Comparison of ENCODE assay signal across 21 cellular contexts in genomic region chr10:123143162-123143824, GRCh38. TPM values are rescaled to one million over a fixed set of nuclear protein-coding genes. Genes with fewer than 3 reads are reported as not detected.
DNase-seq lines count a peak whose midpoint lies in the region; ATAC-seq and TF ChIP-seq lines count a peak whose summit lies in the region.
"Had no signal": no experiment of that assay in that cellular context is flagged by ENCODE, and none has a peak within 500 bp of the region (broad histone marks: within the 10 kb centered on the region; RNA-seq: fewer than 3 reads in every experiment).

No MANE protein-coding gene starts in this region.

- POLR2A ChIA-PET in SK-N-SH (lab: Yijun Ruan, JAX): interaction anchor here (1.7 kb wide), 1 partner anchor 11 kb away, joined by 7 read pairs; the partner anchor contains the start of gene BUB3
- POLR2A ChIA-PET in OCI-LY7 (lab: Charles Lee): interaction anchor here (0.9 kb wide), 1 partner anchor 330 kb away, joined by 4 read pairs; no protein-coding TSS in a partner anchor

- H3K27ac ChIP-seq in SK-N-SH (ENCODE audit: low read depth in 2 of 2, low read length in 1 of 2) (no peak overlapping the region), neural cell (ENCODE audit: low read length) (no peak overlapping the region), OCI-LY7 (ENCODE audit: low read depth, low read length, poor library complexity, severe bottlenecking) (no peak overlapping the region)
- no peak overlapping the region for H3K27ac ChIP-seq in effector memory CD4-positive, alpha-beta T cell (ENCODE audit: insufficient read depth, low read length, poor library complexity, severe bottlenecking)
- H3K27ac ChIP-seq: BLaER1 treated with 17β-estradiol and CSF1 and Interleukin-3, amounts not matched to agents 10 nM and 100 nM; hepatocyte; KMS-11; stomach had no signal

- intact Hi-C loops in OCI-LY7 (cut with micrococcal nuclease; ENCODE audit: unreplicated experiment): no loop called here

- TF ChIP-seq RAD21 in SK-N-SH (IDR thresholded peaks at IDR 0.05; ENCODE audit: low read length): no peak
- no peak for TF ChIP-seq RAD21 in neural cell (conservative IDR thresholded peaks at IDR 0.05)

- H3K4me1 ChIP-seq in SK-N-SH (ENCODE audit: control insufficient read depth in 1 of 2, insufficient read depth in 2 of 2, low read depth in 1 of 2, low read length in 1 of 2): peaks cover 0 to 9% of the 10 kb centered on the region in 2 experiments; a peak in 1 of 4 replicates
- H3K4me1 ChIP-seq in effector memory CD4-positive, alpha-beta T cell (ENCODE audit: control insufficient read depth, insufficient read depth, low read length, poor library complexity, severe bottlenecking): peaks cover 66% of the 10 kb centered on the region
- H3K4me1 ChIP-seq in OCI-LY7 (ENCODE audit: insufficient read depth, low read length, poor library complexity, severe bottlenecking): peaks cover 5% of the 10 kb centered on the region

- 32% methylated on average over 29 of the region's 33 CpGs for whole genome bisulfite sequencing in SK-N-SH (ENCODE audit: low lambda C conversion rate)

- no peak overlapping the region for H3K4me2 ChIP-seq in SK-N-SH
- no peak overlapping the region for H3K4me2 ChIP-seq in neural cell (ENCODE audit: low read length)
- H3K4me2 ChIP-seq in OCI-LY7 (ENCODE audit: low read length): no peak overlapping the region
- H3K4me2 ChIP-seq: hepatocyte, KMS-11 had no signal

- TF ChIP-seq CTCF in SK-N-SH (IDR thresholded peaks at IDR 0.05) (no peak), GM13977 (IDR thresholded peaks at IDR 0.05; ENCODE audit: extremely low read depth, insufficient read depth, missing control alignments) (no peak), neural cell (IDR thresholded peaks at IDR 0.05; ENCODE audit: poor library complexity, severe bottlenecking) (no peak), OCI-LY7 (conservative IDR thresholded peaks at IDR 0.05; ENCODE audit: low read length) (no peak)

- peaks cover 99% of the 10 kb centered on the region for H3K27me3 ChIP-seq in SK-N-SH (ENCODE audit: insufficient read depth)
- peaks cover 90% of the 10 kb centered on the region for H3K27me3 ChIP-seq in effector memory CD4-positive, alpha-beta T cell (replicated peaks; ENCODE audit: control insufficient read depth, insufficient read depth, low read length, poor library complexity, severe bottlenecking)
- H3K27me3 ChIP-seq in neural cell (ENCODE audit: insufficient read depth, low read depth, low read length): peaks cover 100% of the 10 kb centered on the region

- H3K79me2 ChIP-seq in SK-N-SH (ENCODE audit: insufficient read depth) (no peaks in the 10 kb centered on the region), neural cell (replicated peaks; ENCODE audit: insufficient read depth, low read length) (no peaks in the 10 kb centered on the region), OCI-LY7 (ENCODE audit: insufficient read depth, low read depth, low read length) (no peaks in the 10 kb centered on the region)
- H3K79me2 ChIP-seq: hepatocyte had no signal

- DNase-seq in SK-N-SH: peak; percentile 30
- peak; percentile 39 for DNase-seq in GM13977 (ENCODE audit: low spot score)
- no peak for DNase-seq in effector memory CD4-positive, alpha-beta T cell
- no peak for DNase-seq in stimulated activated naive CD4-positive, alpha-beta T cell treated with Interleukin-2 at 50 U/mL for 16 hours (lab: John Stamatoyannopoulos, UW)
- no peak for DNase-seq in OCI-LY7 (ENCODE audit: low spot score)
- DNase-seq in DMS114 treated with DMSO at 0.1 percent for 48 hours (lab: John Stamatoyannopoulos, UW; ENCODE audit: unreplicated experiment): no peak
- DNase-seq: 8988T, activated B cell treated with CpG ODN at 0.5 μM for 24 hours, DMS79, left colon, NCI-H1105, stomach, SW 1271 had no signal

- H4K20me1 ChIP-seq in SK-N-SH (ENCODE audit: insufficient read depth) (0 out of 2 replicates have a peak, but pooled peaks cover 4% of the 10 kb centered on the region), neural cell (ENCODE audit: insufficient read depth) (no peaks in the 10 kb centered on the region), OCI-LY7 (ENCODE audit: insufficient read depth, low read length) (no peaks in the 10 kb centered on the region)

- no peak for ATAC-seq in SK-N-SH treated with all-trans-retinoic acid at 6 μM for 48 hours
- ATAC-seq: left colon had no signal

- H2AFZ ChIP-seq in SK-N-SH (ENCODE audit: low read depth) (no peak overlapping the region), neural cell (ENCODE audit: low read depth, low read length) (no peak overlapping the region), OCI-LY7 (ENCODE audit: low read length) (no peak overlapping the region)
- H2AFZ ChIP-seq: hepatocyte had no signal

- no TSS peak for BruUV-seq in OCI-LY7 (replicated peaks; lab: Mats Ljungman, UMichigan)

- H3K9me2 ChIP-seq in SK-N-SH (no peaks in the 10 kb centered on the region), neural cell (ENCODE audit: insufficient read depth, low read length) (no peaks in the 10 kb centered on the region), OCI-LY7 (ENCODE audit: insufficient read depth, low read length) (no peaks in the 10 kb centered on the region)

- in situ Hi-C loops in GM13977 (cut with MboI; ENCODE audit: low pct_unique_long_range_greater_than_20kb, low sequenced_read_pairs, unreplicated experiment): no loop called here

- CTCF ChIA-PET in SK-N-SH (lab: Yijun Ruan, JAX): interaction anchor here (2.3 to 4.8 kb wide), 3 partner anchors 10 to 237 kb away, joined by 7 to 51 read pairs (median 51); partner anchors contain the start of gene BUB3
- CTCF ChIA-PET in OCI-LY7 (lab: Charles Lee; ENCODE audit: unreplicated experiment): interaction anchor here (0.6 kb wide), 1 partner anchor 847 kb away, joined by 3 read pairs; no protein-coding TSS in a partner anchor

- H3K4me3 ChIP-seq in SK-N-SH (ENCODE audit: low read depth in 2 of 2, low read length in 1 of 2) (no peak overlapping the region), neural cell (ENCODE audit: low read length) (no peak overlapping the region), OCI-LY7 (ENCODE audit: low read depth, low read length, poor library complexity, severe bottlenecking) (no peak overlapping the region)
- H3K4me3 ChIP-seq in effector memory CD4-positive, alpha-beta T cell (ENCODE audit: insufficient read depth, low read depth, low read length, poor library complexity, severe bottlenecking): peak overlapping the region; percentile 7
- H3K4me3 ChIP-seq: hepatocyte had no signal

- no peaks in the 10 kb centered on the region for H3F3A ChIP-seq in SK-N-SH (replicated peaks; ENCODE audit: insufficient read depth)
- no peaks in the 10 kb centered on the region for H3F3A ChIP-seq in neural cell (ENCODE audit: insufficient read depth, low read length, poor library complexity, severe bottlenecking)

- H3K9ac ChIP-seq in SK-N-SH (no peak overlapping the region), neural cell (ENCODE audit: low read length) (no peak overlapping the region)
- H3K9ac ChIP-seq: BLaER1 treated with 17β-estradiol and CSF1 and Interleukin-3, amounts not matched to agents 10 nM and 100 nM; KMS-11 had no signal

- H3K36me3 ChIP-seq in SK-N-SH (replicated peaks in 1 of 2; ENCODE audit: control insufficient read depth in 1 of 2, insufficient read depth in 2 of 2, low read length in 1 of 2): no peaks in the 10 kb centered on the region
- no peaks in the 10 kb centered on the region for H3K36me3 ChIP-seq in effector memory CD4-positive, alpha-beta T cell (ENCODE audit: control insufficient read depth, insufficient read depth, low read length)
- no peaks in the 10 kb centered on the region for H3K36me3 ChIP-seq in neural cell (ENCODE audit: insufficient read depth, low read length)
- no peaks in the 10 kb centered on the region for H3K36me3 ChIP-seq in OCI-LY7 (ENCODE audit: insufficient read depth, low read length)
- H3K36me3 ChIP-seq: BLaER1 treated with 17β-estradiol and CSF1 and Interleukin-3, amounts not matched to agents 10 nM and 100 nM; stomach had no signal

- H3K9me3 ChIP-seq in SK-N-SH (no peaks in the 10 kb centered on the region), neural cell (ENCODE audit: low read length) (no peaks in the 10 kb centered on the region), OCI-LY7 (ENCODE audit: low read length) (no peaks in the 10 kb centered on the region)
- H3K9me3 ChIP-seq in effector memory CD4-positive, alpha-beta T cell (ENCODE audit: control insufficient read depth, low read length): no peaks in the 10 kb centered on the region
- H3K9me3 ChIP-seq: stomach had no signal

- no peak for TF ChIP-seq EP300 in SK-N-SH (IDR thresholded peaks at IDR 0.05; ENCODE audit: borderline replicate concordance in 1 of 2, low read depth in 1 of 2, low read length in 1 of 2)
- no peak for TF ChIP-seq EP300 in neural cell (conservative IDR thresholded peaks at IDR 0.05; ENCODE audit: poor library complexity, severe bottlenecking)

TF ChIP-seq in SK-N-SH treated with all-trans-retinoic acid at 6 μM for 48 hours, 23 proteins besides CTCF, POLR2A, EP300 and RAD21:
- TF ChIP-seq SNAI2 (CRISPR knock-in tag; IDR thresholded peaks at IDR 0.05) (no peak), ZFP30 (CRISPR knock-in tag; IDR thresholded peaks at IDR 0.05) (no peak), OSR1 (CRISPR knock-in tag; IDR thresholded peaks at IDR 0.05) (no peak)

TF ChIP-seq in neural cell, 6 proteins besides CTCF, POLR2A, EP300 and RAD21 (continues in another document):
- TF ChIP-seq SMC3 (conservative IDR thresholded peaks at IDR 0.05; ENCODE audit: poor library complexity): no peak
- TF ChIP-seq POLR2AphosphoS5 (IDR thresholded peaks at IDR 0.05): no peak
- TF ChIP-seq MXI1 (conservative IDR thresholded peaks at IDR 0.05; ENCODE audit: poor library complexity, severe bottlenecking): no peak
- peak; percentile 96 for TF ChIP-seq EZH2 (IDR thresholded peaks at IDR 0.05; ENCODE audit: borderline replicate concordance, insufficient read depth, low read length, poor library complexity, severe bottlenecking)

RNA-seq across cellular contexts. Expression of gene HMX2, which starts 4.6 kb away (rescaled TPM):
- not detected in 2 replicates for polyA plus RNA-seq in SK-N-SH (2012; rRNA removed)
- polyA plus RNA-seq in SK-N-SH (2012; cell fraction: cytosol; rRNA removed): not detected in 2 replicates
- polyA plus RNA-seq in SK-N-SH (2012; cell fraction: nucleus; rRNA removed): not detected in 2 replicates
- polyA plus RNA-seq in neural cell: not detected in 2 replicates
- polyA minus RNA-seq in neural cell: not detected in 2 replicates
- total RNA-seq in OCI-LY7 (2014; rRNA removed; shearing (Covaris generic)): 1.2 and 2.0 TPM in 2 replicates
- 1.7 and 2.4 TPM in 2 replicates for total RNA-seq in OCI-LY7 (2022)
- total RNA-seq: cardiac septum, hepatocyte, mononuclear cell, RPMI7951, stomach had no signal
- polyA plus RNA-seq: hepatocyte, stomach had no signal

RNA-seq across cellular contexts. Expression of gene HMX3, which starts 7.5 kb away (rescaled TPM):
- polyA plus RNA-seq in SK-N-SH (2012; rRNA removed) (not detected in 2 replicates), neural cell (not detected in 2 replicates)
- polyA plus RNA-seq in SK-N-SH (2012; cell fraction: cytosol; rRNA removed): not detected in 2 replicates
- not detected in 2 replicates for polyA plus RNA-seq in SK-N-SH (2012; cell fraction: nucleus; rRNA removed)
- not detected in 2 replicates for polyA minus RNA-seq in neural cell
- 0.44 TPM in 1 of 2 replicates, not detected in the other for total RNA-seq in OCI-LY7 (2014; rRNA removed; shearing (Covaris generic))
- total RNA-seq in OCI-LY7 (2022): not detected in 2 replicates
- total RNA-seq: activated B cell treated with CpG ODN at 0.5 μM for 24 hours, cardiac septum, hepatocyte, mononuclear cell, RPMI7951 had no signal
- polyA plus RNA-seq: hepatocyte, stomach had no signal

RNA-seq across cellular contexts. Expression of gene BUB3, which starts 10.9 kb away (rescaled TPM):
- polyA plus RNA-seq in SK-N-SH (2012; rRNA removed) (202 and 209 TPM in 2 replicates), neural cell (127 and 162 TPM in 2 replicates)
- 122 and 171 TPM in 2 replicates for polyA plus RNA-seq in SK-N-SH (2012; cell fraction: cytosol; rRNA removed)
- polyA plus RNA-seq in SK-N-SH (2012; cell fraction: nucleus; rRNA removed): 193 and 249 TPM in 2 replicates
- polyA minus RNA-seq in neural cell: 140 and 152 TPM in 2 replicates
- total RNA-seq in OCI-LY7 (2014; rRNA removed; shearing (Covaris generic)): 437 and 526 TPM in 2 replicates
- total RNA-seq in OCI-LY7 (2022): 312 and 335 TPM in 2 replicates

Comparison
In these comparisons a context has a peak if more than half of its experiments do, and no peak if none do; other contexts are left out.
1. DNase-seq: peak in SK-N-SH (single experiment) and GM13977 (single experiment); none in effector memory CD4-positive, alpha-beta T cell (0 of 3), stimulated activated naive CD4-positive, alpha-beta T cell treated with Interleukin-2 at 50 U/mL for 16 hours (single experiment), OCI-LY7 (single experiment) and DMS114 treated with DMSO at 0.1 percent for 48 hours (single experiment).